In genomic region chr4:91989914-91990313, GRCh38 we compare ENCODE assay signal across 1 cellular context.
TF ChIP-seq lines count a peak whose summit lies in the region.

No MANE protein-coding gene starts in this region.

TF ChIP-seq in H1, 55 proteins besides CTCF, POLR2A, EP300 and RAD21:
- TF ChIP-seq KDM4A (IDR thresholded peaks at IDR 0.05; ENCODE audit: low read depth, low read length, severe bottlenecking) (no peak), BACH1 (IDR thresholded peaks at IDR 0.05; ENCODE audit: low read length) (no peak), TAF7 (optimal IDR thresholded peaks at IDR 0.05; ENCODE audit: borderline replicate concordance, low read depth, low read length) (no peak), SRF (IDR thresholded peaks at IDR 0.05; ENCODE audit: low read depth, low read length) (no peak), GABPA (IDR thresholded peaks at IDR 0.05; ENCODE audit: borderline replicate concordance, insufficient read depth, low read length) (no peak), SP4 (IDR thresholded peaks at IDR 0.05; ENCODE audit: low read length) (no peak), CBX8 (IDR thresholded peaks at IDR 0.05; ENCODE audit: borderline replicate concordance, low read depth, low read length) (no peak), SP2 (IDR thresholded peaks at IDR 0.05; ENCODE audit: low read length) (no peak), ATF3 (IDR thresholded peaks at IDR 0.05; ENCODE audit: insufficient read depth, low read depth, low read length) (no peak)
TF ChIP-seq in H1: peak in this region for 0.
